24 cellular contexts compared by ENCODE assay signal in genomic region chr5:149794338-149795023, GRCh38.
DNase-seq lines count a peak whose midpoint lies in the region; ATAC-seq, FAIRE-seq and TF ChIP-seq lines count a peak whose summit lies in the region.
"Had no signal": no experiment of that assay in that cellular context is flagged by ENCODE, and none has a peak within 500 bp of the region (broad histone marks: within the 10 kb centered on the region; RNA-seq: fewer than 3 reads in every experiment).

No MANE protein-coding gene starts in this region.

- FAIRE-seq in GM12878 (lab: Jason Lieb, UNC) = no peak
- FAIRE-seq: GM18507, urothelium cell line had no signal

- no peak for TF ChIP-seq POLR2A in GM12878 (IDR thresholded peaks at IDR 0.05; ENCODE audit: low read depth, low read length)

- peaks cover 0 to 2% of the 10 kb centered on the region in 2 experiments for H3K36me3 ChIP-seq in GM12878 (ENCODE audit: control insufficient read depth in 2 of 2, insufficient read depth in 2 of 2, low read length in 1 of 2)
- no peaks in the 10 kb centered on the region for H3K36me3 ChIP-seq in left ventricle myocardium inferior
- H3K36me3 ChIP-seq: brain microvascular endothelial cell, HAP-1, right lobe of liver had no signal

- CTCF ChIA-PET in GM12878 (lab: Yijun Ruan, JAX) = interaction anchor here (1.0 to 2.3 kb wide), 7 partner anchors 8 to 40 kb away, joined by 3 to 13 read pairs (median 6); no protein-coding TSS in a partner anchor

- H3K4me3 ChIP-seq in GM12878 (no peak overlapping the region), left ventricle myocardium inferior (peak overlapping the region; percentile 13)
- H3K4me3 ChIP-seq: HAP-1, right lobe of liver had no signal

- WGBS in GM12878 (ENCODE audit: insufficient coverage, insufficient replicate concordance, low lambda C conversion rate, missing lambda C conversion rate) = 97% methylated on average over 7 of the region's 7 CpGs

- no peak overlapping the region for H3K27ac Mint-ChIP-seq in stimulated activated naive B cell treated with anti-CD40 and anti-IgM and Interleukin-4, amounts not matched to agents 10 μg/mL and 1 μg/mL and 100 μg/mL, for 72 hours
- H3K27ac Mint-ChIP-seq: activated naive CD8-positive, alpha-beta T cell treated with anti-CD3 and anti-CD28 coated beads for 36 hours; activated T-helper 1 cell treated with anti-CD3 and anti-CD28 coated beads, Interleukin-12 subunit alpha, Interleukin-12 subunit beta, Interleukin-2, Interleukin-4 antibody, amounts not matched to agents 30 ng/mL and 10 ng/mL and 1 ng/mL, durations not matched to agents 14 hours and 24 hours and 36 hours; immature natural killer cell; stimulated activated naive CD8-positive, alpha-beta T cell treated with anti-CD3 and anti-CD28 coated beads, Interleukin-15, Interleukin-2, amounts not matched to agents 100 ng/mL and 50 ng/mL, for 24 hours; T-helper 2 cell treated with Interferon-gamma antibody and Interleukin-4, amounts not matched to agents 5 μg/mL and 100 μg/mL, for 36 hours had no signal

- RAD21 ChIA-PET in GM12878 (lab: Charles Lee; ENCODE audit: unreplicated experiment) = interaction anchor here (0.7 to 6.5 kb wide), 7 partner anchors 10 to 63 kb away, joined by 4 to 42 read pairs (median 8); no protein-coding TSS in a partner anchor

- BruUV-seq in GM12878 (replicated peaks; lab: Mats Ljungman, UMichigan) = no TSS peak

- H2AFZ ChIP-seq in GM12878 (ENCODE audit: control insufficient read depth, low read depth, low read length) = no peak overlapping the region

- POLR2A ChIA-PET in GM12878 (lab: Charles Lee) = interaction anchor here (0.6 to 3.4 kb wide), 8 partner anchors 8 to 63 kb away, joined by 3 to 23 read pairs (median 5); no protein-coding TSS in a partner anchor

- no peaks in the 10 kb centered on the region for H3K9me3 Mint-ChIP-seq in stimulated activated naive B cell treated with anti-CD40 and anti-IgM and Interleukin-4, amounts not matched to agents 10 μg/mL and 1 μg/mL and 100 μg/mL, for 72 hours
- H3K9me3 Mint-ChIP-seq: activated naive CD8-positive, alpha-beta T cell treated with anti-CD3 and anti-CD28 coated beads for 36 hours; activated T-helper 1 cell treated with anti-CD3 and anti-CD28 coated beads, Interleukin-12 subunit alpha, Interleukin-12 subunit beta, Interleukin-2, Interleukin-4 antibody, amounts not matched to agents 30 ng/mL and 10 ng/mL and 1 ng/mL, durations not matched to agents 14 hours and 24 hours and 36 hours; immature natural killer cell; neural crest cell; stimulated activated naive CD8-positive, alpha-beta T cell treated with anti-CD3 and anti-CD28 coated beads, Interleukin-15, Interleukin-2, amounts not matched to agents 100 ng/mL and 50 ng/mL, for 24 hours; T-helper 2 cell treated with Interferon-gamma antibody and Interleukin-4, amounts not matched to agents 5 μg/mL and 100 μg/mL, for 36 hours had no signal

- H3K27me3 ChIP-seq in GM12878 (replicated peaks in 1 of 2; ENCODE audit: control insufficient read depth in 2 of 2, insufficient read depth in 2 of 2, low read length in 1 of 2) = no peaks in the 10 kb centered on the region
- no peaks in the 10 kb centered on the region for H3K27me3 ChIP-seq in left ventricle myocardium inferior (ENCODE audit: low read depth)
- H3K27me3 ChIP-seq: brain microvascular endothelial cell, right lobe of liver had no signal

- H3K9ac ChIP-seq in GM12878 (ENCODE audit: control insufficient read depth, insufficient read depth, low read length) = no peak overlapping the region

- intact Hi-C loops in GM12878 (cut with micrococcal nuclease; ENCODE audit: unreplicated experiment) (no loop called here), left ventricle myocardium inferior (cut with micrococcal nuclease) (no loop called here)

- H3K9me3 ChIP-seq in GM12878 (replicated peaks; ENCODE audit: control insufficient read depth, insufficient read depth, low read length) (no peaks in the 10 kb centered on the region), left ventricle myocardium inferior (replicated peaks) (no peaks in the 10 kb centered on the region)
- H3K9me3 ChIP-seq: HAP-1, right lobe of liver had no signal

- ATAC-seq in GM12878 = no peak
- no peak for ATAC-seq in stimulated activated naive B cell treated with anti-CD40 and anti-IgM and Interleukin-4, amounts not matched to agents 10 μg/mL and 1 μg/mL and 100 μg/mL, for 72 hours (replicated peaks)
- ATAC-seq: right lobe of liver had no signal

- no peak for TF ChIP-seq EP300 in GM12878 (IDR thresholded peaks at IDR 0.05; ENCODE audit: borderline replicate concordance in 1 of 2, control insufficient read depth in 1 of 2, low read depth in 2 of 2, low read length in 2 of 2)

- H3K27ac ChIP-seq in GM12878 (ENCODE audit: control insufficient read depth, insufficient read depth) (no peak overlapping the region), left ventricle myocardium inferior (replicated peaks) (peak overlapping the region; percentile 94)
- H3K27ac ChIP-seq: brain microvascular endothelial cell, right lobe of liver had no signal

- in situ Hi-C loops in GM12878 (cut with MboI) = no loop called here
- in situ Hi-C loops in GM13977 (cut with MboI; ENCODE audit: low pct_unique_long_range_greater_than_20kb, low sequenced_read_pairs, unreplicated experiment) = no loop called here

- peaks cover 0 to 5% of the 10 kb centered on the region in 2 donors for H3K36me3 Mint-ChIP-seq in stimulated activated naive B cell treated with anti-CD40 and anti-IgM and Interleukin-4, amounts not matched to agents 10 μg/mL and 1 μg/mL and 100 μg/mL, for 72 hours
- H3K36me3 Mint-ChIP-seq: activated naive CD8-positive, alpha-beta T cell treated with anti-CD3 and anti-CD28 coated beads for 36 hours; immature natural killer cell had no signal

- no peaks in the 10 kb centered on the region for H3K27me3 Mint-ChIP-seq in stimulated activated naive B cell treated with anti-CD40 and anti-IgM and Interleukin-4, amounts not matched to agents 10 μg/mL and 1 μg/mL and 100 μg/mL, for 72 hours
- H3K27me3 Mint-ChIP-seq: activated naive CD8-positive, alpha-beta T cell treated with anti-CD3 and anti-CD28 coated beads for 36 hours; stimulated activated naive CD8-positive, alpha-beta T cell treated with anti-CD3 and anti-CD28 coated beads, Interleukin-15, Interleukin-2, amounts not matched to agents 100 ng/mL and 50 ng/mL, for 24 hours had no signal

- peaks cover 18% of the 10 kb centered on the region for H3K4me1 ChIP-seq in GM12878 (ENCODE audit: control insufficient read depth, insufficient read depth, low read length)
- H3K4me1 ChIP-seq in left ventricle myocardium inferior = peaks cover 97% of the 10 kb centered on the region

- peaks cover 25 to 26% of the 10 kb centered on the region in 2 donors for H3K4me1 Mint-ChIP-seq in stimulated activated naive B cell treated with anti-CD40 and anti-IgM and Interleukin-4, amounts not matched to agents 10 μg/mL and 1 μg/mL and 100 μg/mL, for 72 hours
- H3K4me1 Mint-ChIP-seq: immature natural killer cell had no signal

- H4K20me1 ChIP-seq in GM12878 (ENCODE audit: control insufficient read depth, insufficient read depth) = no peaks in the 10 kb centered on the region

- H3K4me2 ChIP-seq in GM12878 (ENCODE audit: control insufficient read depth, insufficient read depth) = no peak overlapping the region

- H3K79me2 ChIP-seq in GM12878 (ENCODE audit: control insufficient read depth, insufficient read depth, low read length) = peaks cover 40% of the 10 kb centered on the region

- SMC1A ChIA-PET in GM12878 (lab: Charles Lee; ENCODE audit: uncharacterized antibody, unreplicated experiment) = interaction anchor here (0.7 to 23.9 kb wide), 11 partner anchors 9 to 197 kb away, joined by 3 to 329 read pairs (median 4); no protein-coding TSS in a partner anchor

- H3K4me3 Mint-ChIP-seq in stimulated activated naive B cell treated with anti-CD40 and anti-IgM and Interleukin-4, amounts not matched to agents 10 μg/mL and 1 μg/mL and 100 μg/mL, for 72 hours = no peak overlapping the region
- H3K4me3 Mint-ChIP-seq: activated naive CD8-positive, alpha-beta T cell treated with anti-CD3 and anti-CD28 coated beads for 36 hours; activated T-helper 1 cell treated with anti-CD3 and anti-CD28 coated beads, Interleukin-12 subunit alpha, Interleukin-12 subunit beta, Interleukin-2, Interleukin-4 antibody, amounts not matched to agents 30 ng/mL and 10 ng/mL and 1 ng/mL, durations not matched to agents 14 hours and 24 hours and 36 hours; immature natural killer cell; neural crest cell; stimulated activated naive CD8-positive, alpha-beta T cell treated with anti-CD3 and anti-CD28 coated beads, Interleukin-15, Interleukin-2, amounts not matched to agents 100 ng/mL and 50 ng/mL, for 24 hours; T-helper 2 cell treated with Interferon-gamma antibody and Interleukin-4, amounts not matched to agents 5 μg/mL and 100 μg/mL, for 36 hours had no signal

- DNase-seq in COLO668 (lab: John Stamatoyannopoulos, UW; ENCODE audit: unreplicated experiment) = peak; percentile 45
- no peak for DNase-seq in GM12878 (ENCODE audit: low read depth, low spot score)
- peak; percentile 44 for DNase-seq in left ventricle myocardium inferior
- DNase-seq in pons (ENCODE audit: low spot score) = peak; percentile 17
- DNase-seq in T-helper 9 cell = no peak
- DNase-seq in H4 (ENCODE audit: low spot score) = no peak
- DNase-seq in stimulated activated naive B cell treated with anti-CD40 and anti-IgM and Interleukin-4, amounts not matched to agents 10 μg/mL and 1 μg/mL and 100 μg/mL, for 72 hours = no peak
- no peak for DNase-seq in GM13977 (ENCODE audit: low spot score)
- DNase-seq: activated CD4-positive, alpha-beta T cell treated with anti-CD3 and anti-CD28 coated beads for 1 hour; activated naive CD8-positive, alpha-beta T cell treated with anti-CD3 and anti-CD28 coated beads for 36 hours; brain microvascular endothelial cell; DND-41; immature natural killer cell; mammary epithelial cell; NCI-H1930; right lobe of liver; stimulated activated CD4-positive, alpha-beta T cell treated with anti-CD3 and anti-CD28 coated beads, Interleukin-1b, Interleukin-23, amount 100 ng/mL, for 48 hours had no signal

- no peak for TF ChIP-seq RAD21 in GM12878 (IDR thresholded peaks at IDR 0.05; ENCODE audit: insufficient read depth, low read depth, low read length)

- TF ChIP-seq CTCF in GM12878 (IDR thresholded peaks at IDR 0.05 in 2 of 3, conservative IDR thresholded peaks at IDR 0.05 in 1 of 3; ENCODE audit: control insufficient read depth in 2 of 3, extremely low read depth in 1 of 3, insufficient read depth in 1 of 3, low read depth in 3 of 3, low read length in 3 of 3) = no peak
- TF ChIP-seq CTCF in left ventricle myocardium inferior (IDR thresholded peaks at IDR 0.05; ENCODE audit: borderline replicate concordance) = no peak
- no peak for TF ChIP-seq CTCF in GM13977 (IDR thresholded peaks at IDR 0.05; ENCODE audit: extremely low read depth, insufficient read depth, missing control alignments)

TF ChIP-seq in GM12878, 131 proteins besides CTCF, POLR2A, EP300 and RAD21 (continues in another document):
- TF ChIP-seq ZNF622 (IDR thresholded peaks at IDR 0.05) = no peak

Comparison
In these comparisons a context has a peak if more than half of its experiments do, and no peak if none do; other contexts are left out.
1. DNase-seq: peak in COLO668 (single experiment), left ventricle myocardium inferior (single experiment) and pons (single experiment); none in GM12878 (single experiment), T-helper 9 cell (single experiment), H4 (single experiment), stimulated activated naive B cell treated with anti-CD40 and anti-IgM and Interleukin-4, amounts not matched to agents 10 μg/mL and 1 μg/mL and 100 μg/mL, for 72 hours (single experiment) and GM13977 (single experiment).